ENCODE assay signal across 19 cellular contexts in the genomic region with DNA sequence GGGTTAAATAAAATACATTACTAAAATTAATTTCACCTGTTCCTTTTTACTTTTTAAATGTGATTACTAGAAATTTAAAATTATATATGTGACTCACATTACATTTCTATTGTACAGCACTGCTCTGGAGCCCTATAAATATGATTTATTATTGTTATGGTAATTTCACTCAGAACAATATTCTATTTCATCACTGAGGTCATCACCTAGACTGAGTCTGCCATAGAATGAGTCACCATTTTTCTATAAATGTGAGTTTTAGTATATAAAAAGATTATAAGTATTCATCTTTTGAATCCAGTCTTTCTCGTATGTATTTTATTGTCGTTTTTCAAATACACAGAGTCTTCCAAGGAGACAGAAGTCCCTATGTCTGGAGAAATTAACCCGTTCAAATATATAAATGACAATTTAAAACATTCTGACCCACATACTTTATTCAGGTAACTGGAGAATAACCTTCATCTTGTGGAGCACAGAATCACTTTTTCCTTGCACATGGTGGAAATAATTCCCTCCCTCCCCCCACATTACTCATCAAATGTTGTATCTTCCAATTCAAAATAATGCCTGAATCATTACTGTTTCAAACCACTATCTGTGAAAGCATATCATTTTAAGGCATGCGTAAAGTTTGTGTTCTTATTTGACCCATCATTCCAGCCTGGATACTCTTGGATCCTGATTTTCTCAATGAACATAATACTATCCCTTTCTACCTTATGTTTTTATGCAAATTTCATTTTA. TPM values are rescaled to one million over a fixed set of nuclear protein-coding genes. Genes with fewer than 3 reads are reported as not detected.
DNase-seq lines count a peak whose midpoint lies in the region; ATAC-seq and TF ChIP-seq lines count a peak whose summit lies in the region.
"Had no signal": no experiment of that assay in that cellular context is flagged by ENCODE, and none has a peak within 500 bp of the region (broad histone marks: within the 10 kb centered on the region; RNA-seq: fewer than 3 reads in every experiment).

No MANE protein-coding gene starts in this region.

- H3K4me3 ChIP-seq in AG10803 (ENCODE audit: low read length) (no peak overlapping the region), sigmoid colon (no peak overlapping the region), mesendoderm (ENCODE audit: low read length) (no peak overlapping the region)
- H3K4me3 ChIP-seq: mucosa of descending colon, testis had no signal

- no peak for ATAC-seq in HG03565 (IDR thresholded peaks at IDR 0.05; ENCODE audit: unreplicated experiment)
- ATAC-seq: mucosa of descending colon, right cardiac atrium had no signal

- intact Hi-C loops in sigmoid colon (cut with DNase I) = no loop called here

- no peaks in the 10 kb centered on the region for H3K9me3 ChIP-seq in sigmoid colon
- H3K9me3 ChIP-seq: mucosa of descending colon, testis had no signal

- H4K8ac ChIP-seq in mesendoderm (ENCODE audit: low read depth, low read length) = no peak overlapping the region

- TF ChIP-seq CTCF in AG10803 (conservative IDR thresholded peaks at IDR 0.05; ENCODE audit: low read length) = no peak
- no peak for TF ChIP-seq CTCF in HFFc6 (IDR thresholded peaks at IDR 0.05)
- TF ChIP-seq CTCF in sigmoid colon (IDR thresholded peaks at IDR 0.05) = no peak

- H3K4me1 ChIP-seq in sigmoid colon = no peaks in the 10 kb centered on the region
- no peaks in the 10 kb centered on the region for H3K4me1 ChIP-seq in mesendoderm (ENCODE audit: control insufficient read depth, low read depth, low read length)
- H3K4me1 ChIP-seq: testis had no signal

- no peak overlapping the region for H3K23ac ChIP-seq in mesendoderm (ENCODE audit: low read length)

- H3K27me3 Mint-ChIP-seq in HFFc6 (ENCODE audit: insufficient read depth) = peaks cover 10% of the 10 kb centered on the region

- H3K36me3 ChIP-seq in sigmoid colon (no peaks in the 10 kb centered on the region), mesendoderm (ENCODE audit: control insufficient read depth, insufficient read depth, low read length) (no peaks in the 10 kb centered on the region)

- no peak overlapping the region for H4K5ac ChIP-seq in mesendoderm (ENCODE audit: low read length)

- no peak overlapping the region for H3K18ac ChIP-seq in mesendoderm (ENCODE audit: low read length)

- H3K27ac ChIP-seq in sigmoid colon = no peak overlapping the region
- no peak overlapping the region for H3K27ac ChIP-seq in mesendoderm (ENCODE audit: low read depth, low read length)
- H3K27ac ChIP-seq: testis had no signal

- 81 to 83% methylated on average over 4 of the region's 4 CpGs for WGBS in sigmoid colon, 2 donors
- no CpG with 5 or more reads among the region's 4 CpGs for WGBS in mesendoderm (ENCODE audit: extremely low coverage, insufficient coverage, low lambda C conversion rate)

- no peaks in the 10 kb centered on the region for H3K36me3 Mint-ChIP-seq in HFFc6 (ENCODE audit: low read depth)

- no peak overlapping the region for H3K9ac ChIP-seq in mesendoderm (ENCODE audit: low read length)

- no peaks in the 10 kb centered on the region for H3K79me1 ChIP-seq in mesendoderm (ENCODE audit: low read length)

- no peak overlapping the region for H2AK5ac ChIP-seq in mesendoderm (ENCODE audit: low read length)

- no peak overlapping the region for H2BK5ac ChIP-seq in mesendoderm (ENCODE audit: low read length)

- H3K27ac Mint-ChIP-seq in HFFc6 = no peak overlapping the region
- H3K27ac Mint-ChIP-seq: activated T-helper 1 cell treated with anti-CD3 and anti-CD28 coated beads, Interleukin-12 subunit alpha, Interleukin-12 subunit beta, Interleukin-2, Interleukin-4 antibody, amounts not matched to agents 30 ng/mL and 10 ng/mL and 1 ng/mL, durations not matched to agents 14 hours and 24 hours and 36 hours had no signal

- TF ChIP-seq POLR2A in sigmoid colon (IDR thresholded peaks at IDR 0.05) = no peak

- DNase-seq in AG10803 (ENCODE audit: low read depth) (peak; percentile 24), HFFc6 (peak; percentile 33), amniotic epithelial cell (ENCODE audit: low read depth) (peak; percentile 62), hepatic stellate cell (ENCODE audit: low spot score) (peak; percentile 40), sigmoid colon (no peak), mesendoderm (no peak), NCI-H1436 (lab: John Stamatoyannopoulos, UW) (no peak)
- DNase-seq: activated CD4-positive, alpha-beta T cell treated with anti-CD3 and anti-CD28 coated beads, Interleukin-2, amount 50 U/mL, for 48 hours; anterior cingulate cortex; Calu3; head of caudate nucleus; mucosa of descending colon; NCI-H2107; NCI-H748 treated with DMSO at 0.1 percent for 48 hours; right cardiac atrium; stimulated activated CD4-positive, alpha-beta T cell treated with anti-CD3 and anti-CD28 coated beads, Interleukin-2, amount 100 ng/mL, for 24 hours; testis had no signal

- no peak for TF ChIP-seq EP300 in sigmoid colon (IDR thresholded peaks at IDR 0.05)

- no peaks in the 10 kb centered on the region for H3K79me2 ChIP-seq in mesendoderm (ENCODE audit: control insufficient read depth, insufficient read depth, low read length)

- H2BK120ac ChIP-seq in mesendoderm (ENCODE audit: low read depth, low read length) = no peak overlapping the region

- peaks cover 23% of the 10 kb centered on the region for H3K4me1 Mint-ChIP-seq in HFFc6 (ENCODE audit: low read depth)

- peaks cover 0 to 3% (median 0%) of the 10 kb centered on the region in 3 donors for H3K27me3 ChIP-seq in sigmoid colon
- no peaks in the 10 kb centered on the region for H3K27me3 ChIP-seq in mesendoderm (ENCODE audit: insufficient read depth, low read length, poor library complexity)
- H3K27me3 ChIP-seq: testis had no signal

- H3K4me2 ChIP-seq in mesendoderm (ENCODE audit: low read length) = no peak overlapping the region

- no peaks in the 10 kb centered on the region for H3K9me3 Mint-ChIP-seq in HFFc6
- H3K9me3 Mint-ChIP-seq: activated T-helper 1 cell treated with anti-CD3 and anti-CD28 coated beads, Interleukin-12 subunit alpha, Interleukin-12 subunit beta, Interleukin-2, Interleukin-4 antibody, amounts not matched to agents 30 ng/mL and 10 ng/mL and 1 ng/mL, durations not matched to agents 14 hours and 24 hours and 36 hours had no signal

- no peak overlapping the region for H3K56ac ChIP-seq in mesendoderm (ENCODE audit: low read length)

- H3K4ac ChIP-seq in mesendoderm (ENCODE audit: low read depth, low read length) = no peak overlapping the region

- H2BK15ac ChIP-seq in mesendoderm (replicated peaks; ENCODE audit: low read depth) = no peak overlapping the region

- H3K4me3 Mint-ChIP-seq in HFFc6 = no peak overlapping the region
- H3K4me3 Mint-ChIP-seq: activated T-helper 1 cell treated with anti-CD3 and anti-CD28 coated beads, Interleukin-12 subunit alpha, Interleukin-12 subunit beta, Interleukin-2, Interleukin-4 antibody, amounts not matched to agents 30 ng/mL and 10 ng/mL and 1 ng/mL, durations not matched to agents 14 hours and 24 hours and 36 hours had no signal

RNA-seq across cellular contexts. Expression of a gene that starts 30.0 kb away (rescaled TPM):
- 10 to 100 TPM; 26.3 to 32.5 (median 28.4) TPM for total RNA-seq in HFFc6 (2021; fragmentation: NEBNext Ultra II Directional; extraction: Animal tissue kit (Norgen Biotek cat#: 25700))
- 10 to 100 TPM in 1 of 4 donors, 1 to 10 TPM in 3; 6.4 to 10.2 (median 7.4) TPM for total RNA-seq in sigmoid colon
- 1 to 10 TPM; 1.2 to 6.2 (median 1.2) TPM for polyA plus RNA-seq in sigmoid colon
- polyA plus RNA-seq in mesendoderm (2013, experiment 1 of 2) = 12.4 TPM
- polyA plus RNA-seq in mesendoderm (2013, experiment 2 of 2) = 12.4 TPM

Comparison
In these comparisons a context has a peak if more than half of its experiments do, and no peak if none do; other contexts are left out.
1. DNase-seq: peak in AG10803 (single experiment), HFFc6 (single experiment), amniotic epithelial cell (single experiment) and hepatic stellate cell (single experiment); none in sigmoid colon (single experiment), mesendoderm (single experiment) and NCI-H1436 (single experiment).